ENCODE assay signal across 10 cellular contexts in the genomic region with DNA sequence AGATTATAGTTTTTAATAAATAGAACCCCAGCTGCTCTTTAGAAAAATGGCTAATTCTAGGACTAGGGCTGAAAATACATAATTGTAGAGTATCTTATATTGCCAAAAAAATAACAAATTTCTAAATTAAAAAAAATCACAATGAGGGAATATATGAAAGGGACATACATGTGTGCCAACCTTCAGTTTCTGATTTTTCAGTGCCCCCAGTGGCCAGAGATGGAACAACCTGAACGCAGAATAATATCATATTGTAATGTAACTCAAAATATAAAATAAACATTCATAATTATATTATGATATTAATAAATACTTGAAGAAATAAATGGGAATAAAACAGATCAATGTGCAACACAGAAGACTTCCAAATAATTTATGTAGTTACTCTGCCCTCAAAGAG.
DNase-seq lines count a peak whose midpoint lies in the region; ATAC-seq, FAIRE-seq and TF ChIP-seq lines count a peak whose summit lies in the region.
"Had no signal": no experiment of that assay in that cellular context is flagged by ENCODE, and none has a peak within 500 bp of the region (broad histone marks: within the 10 kb centered on the region; RNA-seq: fewer than 3 reads in every experiment).

No MANE protein-coding gene starts in this region.

- intact Hi-C loops in HCT116 (cut with micrococcal nuclease) (no loop called here), adrenal gland (cut with DNase I) (no loop called here), HepG2 (cut with micrococcal nuclease; ENCODE audit: unreplicated experiment) (no loop called here)
- intact Hi-C loops in CD4-positive, alpha-beta memory T cell (cut with micrococcal nuclease): no loop called here

- no peaks in the 10 kb centered on the region for H3K36me3 Mint-ChIP-seq in CD4-positive, alpha-beta memory T cell

- in situ Hi-C loops in HepG2 (cut with HindIII; ENCODE audit: extremely low pct_ligation_motif_present, low pct_unique_long_range_greater_than_20kb): no loop called here

- no peaks in the 10 kb centered on the region for H3K9me2 ChIP-seq in HCT116 (ENCODE audit: insufficient read depth)

- H3K4me2 ChIP-seq in HCT116 (ENCODE audit: low read length) (no peak overlapping the region), HepG2 (ENCODE audit: low read depth, low read length) (no peak overlapping the region)

- H3K4me1 Mint-ChIP-seq in CD4-positive, alpha-beta memory T cell: no peaks in the 10 kb centered on the region

- FAIRE-seq in HepG2 (lab: Jason Lieb, UNC): no peak
- no peak for FAIRE-seq in GM12892 (lab: Jason Lieb, UNC)

- RAD21 ChIA-PET in HCT116 (lab: Charles Lee; ENCODE audit: low non-redundant PET in 1 of 2, low total read pairs in 2 of 2, uncharacterized antibody in 2 of 2, unreplicated experiment in 2 of 2): no interaction called here

- H3K27ac ChIP-seq in HCT116 (ENCODE audit: low read depth, low read length): no peak overlapping the region
- H3K27ac ChIP-seq in adrenal gland: no peak overlapping the region
- H3K27ac ChIP-seq in HepG2 (ENCODE audit: extremely low read length, insufficient read depth, low read length): no peak overlapping the region
- H3K27ac ChIP-seq in CD4-positive, alpha-beta memory T cell (ENCODE audit: low read depth, low read length): no peak overlapping the region

- H3K27me3 ChIP-seq in BE2C (no peaks in the 10 kb centered on the region), HCT116 (ENCODE audit: insufficient read depth, low read length) (no peaks in the 10 kb centered on the region), adrenal gland (no peaks in the 10 kb centered on the region), HepG2 (ENCODE audit: control insufficient read depth in 1 of 2, insufficient read depth in 2 of 2, low read length in 2 of 2) (no peaks in the 10 kb centered on the region)
- no peaks in the 10 kb centered on the region for H3K27me3 ChIP-seq in CD4-positive, alpha-beta memory T cell (ENCODE audit: insufficient read depth, low read length)

- TF ChIP-seq POLR2A in HCT116 (IDR thresholded peaks at IDR 0.05; ENCODE audit: borderline replicate concordance, extremely low read depth, insufficient read depth, insufficient read length) (no peak), adrenal gland (IDR thresholded peaks at IDR 0.05) (no peak), HepG2 (IDR thresholded peaks at IDR 0.05; ENCODE audit: insufficient read depth in 1 of 2, low read depth in 2 of 2, low read length in 2 of 2) (no peak), GM12892 (IDR thresholded peaks at IDR 0.05; ENCODE audit: low read depth, low read length) (no peak)

- H2AFZ ChIP-seq in HCT116 (ENCODE audit: low read depth, low read length, poor library complexity, severe bottlenecking) (no peak overlapping the region), HepG2 (ENCODE audit: low read length) (no peak overlapping the region)

- ATAC-seq in HCT116 (no peak), HepG2 (no peak)

- no peak for TF ChIP-seq EP300 in HepG2 (IDR thresholded peaks at IDR 0.05; ENCODE audit: low read depth in 2 of 2, low read length in 2 of 2)
- no peak for TF ChIP-seq EP300 in HepG2 (CRISPR knock-in tag; IDR thresholded peaks at IDR 0.05; ENCODE audit: borderline replicate concordance)

- POLR2A ChIA-PET in HCT116 (lab: Charles Lee): no interaction called here
- POLR2A ChIA-PET in HepG2 (lab: Yijun Ruan, JAX): no interaction called here
- POLR2A ChIA-PET in CD4-positive, alpha-beta memory T cell (lab: Charles Lee; ENCODE audit: partially characterized antibody): no interaction called here

- 55 to 65% (median 62%) methylated on average over 1 of the region's 1 CpG for WGBS in adrenal gland, 4 donors
- WGBS in HepG2 (ENCODE audit: low lambda C conversion rate): 3% methylated on average over 1 of the region's 1 CpG

- DNase-seq in BE2C (no peak), HCT116 (ENCODE audit: low read depth, low spot score) (no peak), adrenal gland (no peak), HepG2 (ENCODE audit: low spot score) (no peak), NCI-H69 (lab: John Stamatoyannopoulos, UW) (no peak), T1000 (lab: John Stamatoyannopoulos, UW) (no peak), GM12892 (ENCODE audit: insufficient read length) (no peak)
- no peak for DNase-seq in CD4-positive, alpha-beta memory T cell
- DNase-seq: kidney glomerular epithelial cell, NCI-H748 treated with DMSO at 0.1 percent for 48 hours had no signal

- peaks cover 4 to 13% (median 10%) of the 10 kb centered on the region in 8 donors for H3K9me3 Mint-ChIP-seq in CD4-positive, alpha-beta memory T cell

- H4K20me1 ChIP-seq in HCT116 (ENCODE audit: insufficient read depth): no peaks in the 10 kb centered on the region
- H4K20me1 ChIP-seq in HepG2 (ENCODE audit: insufficient read depth, low read length): no peaks in the 10 kb centered on the region

- BruUV-seq in HCT116 (replicated peaks; lab: Mats Ljungman, UMichigan) (no TSS peak), HepG2 (replicated peaks; lab: Mats Ljungman, UMichigan) (no TSS peak)

- CTCF ChIA-PET in HCT116 (lab: Charles Lee): no interaction called here
- CTCF ChIA-PET in HepG2 (lab: Yijun Ruan, JAX; ENCODE audit: low intra/inter-chr PET ratio, low total read pairs): no interaction called here
- CTCF ChIA-PET in CD4-positive, alpha-beta memory T cell (lab: Charles Lee; ENCODE audit: partially characterized antibody): no interaction called here

- H3K9ac ChIP-seq in HCT116 (ENCODE audit: low read length): no peak overlapping the region
- no peak overlapping the region for H3K9ac ChIP-seq in HepG2 (ENCODE audit: insufficient read depth, low read depth, low read length)

- TF ChIP-seq RAD21 in HCT116 (IDR thresholded peaks at IDR 0.05; ENCODE audit: low read depth): no peak
- no peak for TF ChIP-seq RAD21 in HepG2 (CRISPR knock-in tag; IDR thresholded peaks at IDR 0.05)

- no peaks in the 10 kb centered on the region for H3K36me3 ChIP-seq in BE2C
- H3K36me3 ChIP-seq in HCT116 (ENCODE audit: control insufficient read depth in 1 of 2, insufficient read depth in 2 of 2, low read length in 2 of 2): no peaks in the 10 kb centered on the region
- H3K36me3 ChIP-seq in adrenal gland (replicated peaks in 1 of 2): no peaks in the 10 kb centered on the region
- H3K36me3 ChIP-seq in HepG2 (replicated peaks in 1 of 2; ENCODE audit: control insufficient read depth in 1 of 2, insufficient read depth in 2 of 2, low read length in 2 of 2): no peaks in the 10 kb centered on the region
- no peaks in the 10 kb centered on the region for H3K36me3 ChIP-seq in CD4-positive, alpha-beta memory T cell (ENCODE audit: insufficient read depth, low read length)

- no peak overlapping the region for H3K4me3 Mint-ChIP-seq in CD4-positive, alpha-beta memory T cell

- H3K4me3 ChIP-seq in BE2C (ENCODE audit: low read depth, low read length) (no peak overlapping the region), HCT116 (replicated peaks in 1 of 2; ENCODE audit: low read depth in 1 of 2, low read length in 2 of 2) (no peak overlapping the region), adrenal gland (no peak overlapping the region), HepG2 (replicated peaks in 1 of 3; ENCODE audit: insufficient read depth in 1 of 3, low read depth in 2 of 3, low read length in 3 of 3) (no peak overlapping the region)
- no peak overlapping the region for H3K4me3 ChIP-seq in CD4-positive, alpha-beta memory T cell (ENCODE audit: low read length in 2 of 2)

- no peaks in the 10 kb centered on the region for H3K9me3 ChIP-seq in BE2C
- peaks cover 0 to 4% of the 10 kb centered on the region in 2 experiments; a peak in 2 of 4 replicates for H3K9me3 ChIP-seq in HCT116 (ENCODE audit: control insufficient read depth in 1 of 2, insufficient read depth in 1 of 2, low read depth in 1 of 2, low read length in 2 of 2)
- no peaks in the 10 kb centered on the region for H3K9me3 ChIP-seq in adrenal gland (replicated peaks in 1 of 3)
- H3K9me3 ChIP-seq in HepG2 (ENCODE audit: low read length): peaks cover 78% of the 10 kb centered on the region
- no peaks in the 10 kb centered on the region for H3K9me3 ChIP-seq in CD4-positive, alpha-beta memory T cell (ENCODE audit: control insufficient read depth in 1 of 2, low read length in 2 of 2)

- H3K27ac Mint-ChIP-seq in CD4-positive, alpha-beta memory T cell: no peak overlapping the region

- no peaks in the 10 kb centered on the region for H3K27me3 Mint-ChIP-seq in CD4-positive, alpha-beta memory T cell

- H3K4me1 ChIP-seq in BE2C (no peaks in the 10 kb centered on the region), HCT116 (ENCODE audit: control insufficient read depth in 1 of 2, insufficient read depth in 2 of 2, low read length in 2 of 2) (no peaks in the 10 kb centered on the region), adrenal gland (replicated peaks in 1 of 2) (no peaks in the 10 kb centered on the region), HepG2 (ENCODE audit: insufficient read depth, low read length) (no peaks in the 10 kb centered on the region)
- no peaks in the 10 kb centered on the region for H3K4me1 ChIP-seq in CD4-positive, alpha-beta memory T cell (ENCODE audit: insufficient read depth, low read length)

- H3K79me2 ChIP-seq in HCT116 (ENCODE audit: insufficient read depth, low read length) (no peaks in the 10 kb centered on the region), HepG2 (ENCODE audit: insufficient read depth, low read length) (no peaks in the 10 kb centered on the region)

- TF ChIP-seq CTCF in BE2C (IDR thresholded peaks at IDR 0.05; ENCODE audit: low read depth, low read length) (peak; percentile 37), HCT116 (IDR thresholded peaks at IDR 0.05 in 2 of 3, conservative IDR thresholded peaks at IDR 0.05 in 1 of 3; ENCODE audit: borderline replicate concordance in 1 of 3, insufficient read depth in 1 of 3, low read depth in 2 of 3, low read length in 2 of 3) (peak in 2 of 3 experiments; percentile 38 to 40; a peak in 2 of 6 replicates), adrenal gland (IDR thresholded peaks at IDR 0.05) (peak; percentile 5 to 51 (median 22)), HepG2 (CRISPR knock-in tag; IDR thresholded peaks at IDR 0.05) (no peak)

TF ChIP-seq in HCT116, 20 proteins besides CTCF, POLR2A, EP300 and RAD21 (continues in another document):
- TF ChIP-seq FOSL1 (IDR thresholded peaks at IDR 0.05; ENCODE audit: low read depth): no peak
- TF ChIP-seq, protein P1, sequence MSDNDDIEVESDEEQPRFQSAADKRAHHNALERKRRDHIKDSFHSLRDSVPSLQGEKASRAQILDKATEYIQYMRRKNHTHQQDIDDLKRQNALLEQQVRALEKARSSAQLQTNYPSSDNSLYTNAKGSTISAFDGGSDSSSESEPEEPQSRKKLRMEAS (IDR thresholded peaks at IDR 0.05): no peak
- TF ChIP-seq EZH2phosphoT487 (IDR thresholded peaks at IDR 0.05; ENCODE audit: borderline replicate concordance): no peak
- TF ChIP-seq JUND (IDR thresholded peaks at IDR 0.05): no peak

TF ChIP-seq in HepG2, 621 proteins besides CTCF, POLR2A, EP300 and RAD21:
- peak; percentile 20; the same call in 1 of the 2 replicates for TF ChIP-seq STAG1 (CRISPR knock-in tag; IDR thresholded peaks at IDR 0.05)
- TF ChIP-seq RXRB (CRISPR knock-in tag; IDR thresholded peaks at IDR 0.05; ENCODE audit: borderline replicate concordance): no peak
- TF ChIP-seq HNRNPL (IDR thresholded peaks at IDR 0.05; ENCODE audit: low read depth, low read length): no peak
